ENCODE assay signal across 14 cellular contexts in genomic region chr14:67491285-67491684, GRCh38. TPM values are rescaled to one million over a fixed set of nuclear protein-coding genes. Genes with fewer than 3 reads are reported as not detected.
DNase-seq lines count a peak whose midpoint lies in the region; ATAC-seq, FAIRE-seq and TF ChIP-seq lines count a peak whose summit lies in the region.
"Had no signal": no experiment of that assay in that cellular context is flagged by ENCODE, and none has a peak within 500 bp of the region (broad histone marks: within the 10 kb centered on the region; RNA-seq: fewer than 3 reads in every experiment).

No MANE protein-coding gene starts in this region.

- TF ChIP-seq EP300 in H1 (IDR thresholded peaks at IDR 0.05; ENCODE audit: borderline replicate concordance in 1 of 2, low read depth in 2 of 2, low read length in 2 of 2): no peak

- 75% methylated on average over 3 of the region's 3 CpGs; no CpG with 5 or more reads in 1 of the 2 experiments for WGBS in H1 (ENCODE audit: extremely low coverage in 1 of 2, insufficient coverage in 1 of 2, insufficient read length in 1 of 2, insufficient replicate concordance in 2 of 2, low coverage in 1 of 2, low lambda C conversion rate in 2 of 2, missing lambda C conversion rate in 1 of 2), 2 experiments
- WGBS in H9 (ENCODE audit: extremely low coverage, insufficient read length, low lambda C conversion rate): no CpG with 5 or more reads among the region's 3 CpGs
- 91 to 96% (median 94%) methylated on average over 3 of the region's 3 CpGs for WGBS in spleen, 5 donors

- H3K23ac ChIP-seq in H1 (ENCODE audit: insufficient read length) (no peak overlapping the region), H9 (ENCODE audit: insufficient read length, low read depth, low read length) (no peak overlapping the region)

- H3K14ac ChIP-seq in H1 (ENCODE audit: insufficient read length) (no peak overlapping the region), H9 (ENCODE audit: insufficient read depth, low read length) (no peak overlapping the region)

- no peak for DNase-seq in CD8-positive, alpha-beta memory T cell
- DNase-seq in H1 (ENCODE audit: low read depth in 1 of 2, low spot score in 2 of 2) (no peak), natural killer cell (no peak), H9 (no peak), SJCRH30 (no peak), NCI-H2081 (lab: John Stamatoyannopoulos, UW) (no peak), spleen (no peak)
- DNase-seq: DMS 273 treated with DMSO at 0.1 percent for 48 hours, MM.1S, NCI-H748 treated with DMSO at 0.1 percent for 48 hours had no signal

- intact Hi-C loops in natural killer cell (cut with micrococcal nuclease) (no loop called here), spleen (cut with DNase I; ENCODE audit: low total_unique reads) (no loop called here)

- peaks cover 39 to 52% (median 39%) of the 10 kb centered on the region in 3 donors for H3K4me1 Mint-ChIP-seq in CD8-positive, alpha-beta memory T cell
- H3K4me1 Mint-ChIP-seq in natural killer cell: peaks cover 33 to 51% of the 10 kb centered on the region in 2 donors
- peaks cover 21 to 25% of the 10 kb centered on the region in 2 experiments for H3K4me1 Mint-ChIP-seq in H9

- H2AK5ac ChIP-seq in H1 (ENCODE audit: low read depth, low read length) (no peak overlapping the region; the same call in 1 of the 2 replicates), H9 (ENCODE audit: insufficient read length, low read length) (no peak overlapping the region)

- H3K27ac Mint-ChIP-seq in CD8-positive, alpha-beta memory T cell: peak overlapping the region; percentile 17 to 97 (median 64)
- H3K27ac Mint-ChIP-seq in natural killer cell (peak overlapping the region; percentile 95), H9 (no peak overlapping the region; a peak in 1 of 7 replicates)

- TF ChIP-seq CTCF in SU-DHL-6 (IDR thresholded peaks at IDR 0.05; ENCODE audit: insufficient read depth, low read length, poor library complexity, severe bottlenecking) (no peak), H1 (IDR thresholded peaks at IDR 0.05; ENCODE audit: control extremely low read depth in 1 of 3, insufficient read depth in 1 of 3, low read depth in 1 of 3, low read length in 3 of 3) (no peak), natural killer cell (IDR thresholded peaks at IDR 0.05) (no peak), H9 (conservative IDR thresholded peaks at IDR 0.05) (no peak), spleen (IDR thresholded peaks at IDR 0.05 in 8 of 11, conservative IDR thresholded peaks at IDR 0.05 in 3 of 11) (no peak)

- no peaks in the 10 kb centered on the region for H3K79me2 ChIP-seq in SU-DHL-6 (ENCODE audit: insufficient read depth, low read length)
- H3K79me2 ChIP-seq in H1 (ENCODE audit: control insufficient read depth in 1 of 2, insufficient read depth in 2 of 2, low read length in 2 of 2): no peaks in the 10 kb centered on the region
- H3K79me2 ChIP-seq in H9 (ENCODE audit: insufficient read depth, low read length): no peaks in the 10 kb centered on the region

- H3K27ac ChIP-seq in CD8-positive, alpha-beta memory T cell (ENCODE audit: low read depth, low read length): no peak overlapping the region
- H3K27ac ChIP-seq in SU-DHL-6 (ENCODE audit: low read depth, low read length) (0 out of 2 replicates have a peak overlapping the region, but pooled peaks have one; percentile 90), H1 (ENCODE audit: low read depth, low read length) (no peak overlapping the region), H9 (ENCODE audit: insufficient read length, low read depth, low read length) (no peak overlapping the region), SJCRH30 (no peak overlapping the region), spleen (peak overlapping the region in 1 of 8 donors; percentile 94)
- H3K27ac ChIP-seq: KMS-11 had no signal

- H3K56ac ChIP-seq in H1 (replicated peaks; ENCODE audit: insufficient read length, low read depth, low read length) (no peak overlapping the region), H9 (ENCODE audit: insufficient read length, low read depth, low read length) (no peak overlapping the region)

- TF ChIP-seq RAD21 in H1 (IDR thresholded peaks at IDR 0.05 in 1 of 2, conservative IDR thresholded peaks at IDR 0.05 in 1 of 2; ENCODE audit: low read depth in 2 of 2, low read length in 2 of 2): no peak

- H2BK12ac ChIP-seq in H1 (ENCODE audit: low read depth, low read length) (no peak overlapping the region), H9 (ENCODE audit: insufficient read length, low read depth, low read length) (no peak overlapping the region)

- POLR2A ChIA-PET in CD8-positive, alpha-beta memory T cell (lab: Charles Lee): no interaction called here
- POLR2A ChIA-PET in H1 (lab: Charles Lee; ENCODE audit: partially characterized antibody): interaction anchor here (1.2 to 1.4 kb wide), 2 partner anchors 18 to 50 kb away, joined by 3 to 5 read pairs; no protein-coding TSS in a partner anchor

- no peaks in the 10 kb centered on the region for H3K27me3 ChIP-seq in CD8-positive, alpha-beta memory T cell (ENCODE audit: insufficient read depth, low read length, poor library complexity, severe bottlenecking)
- H3K27me3 ChIP-seq in SU-DHL-6 (ENCODE audit: low read length) (no peaks in the 10 kb centered on the region), H1 (replicated peaks in 1 of 4; ENCODE audit: control insufficient read depth in 3 of 4, extremely low read depth in 1 of 4, insufficient read depth in 3 of 4, low read length in 3 of 4) (no peaks in the 10 kb centered on the region), H9 (ENCODE audit: insufficient read depth, low read length) (no peaks in the 10 kb centered on the region), SJCRH30 (no peaks in the 10 kb centered on the region), spleen (replicated peaks in 1 of 7) (no peaks in the 10 kb centered on the region)

- H3K9ac ChIP-seq in SU-DHL-6 (ENCODE audit: low read length) (no peak overlapping the region), H1 (replicated peaks in 1 of 4; ENCODE audit: extremely low read depth in 1 of 4, low read depth in 3 of 4, low read length in 3 of 4) (no peak overlapping the region), H9 (ENCODE audit: extremely low read depth, insufficient read length, low read length) (no peak overlapping the region)
- H3K9ac ChIP-seq: KMS-11 had no signal

- H4K91ac ChIP-seq in H1 (replicated peaks; ENCODE audit: insufficient read length, low read length): no peak overlapping the region
- no peak overlapping the region for H4K91ac ChIP-seq in H9 (ENCODE audit: insufficient read length, low read depth, low read length)

- H3K4ac ChIP-seq in H1 (replicated peaks; ENCODE audit: insufficient read length, low read depth, low read length) (no peak overlapping the region), H9 (ENCODE audit: low read depth, low read length) (no peak overlapping the region)

- no peaks in the 10 kb centered on the region for H3K9me2 ChIP-seq in SU-DHL-6 (replicated peaks; ENCODE audit: insufficient read depth, low read length)

- CTCF ChIA-PET in CD8-positive, alpha-beta memory T cell (lab: Charles Lee): interaction anchor here (1.6 kb wide), 1 partner anchor 21 kb away, joined by 4 read pairs; no protein-coding TSS in a partner anchor
- CTCF ChIA-PET in H1 (lab: Charles Lee; ENCODE audit: partially characterized antibody): interaction anchor here (0.6 to 5.7 kb wide), 13 partner anchors 9 to 171 kb away, joined by 3 to 36 read pairs (median 4); no protein-coding TSS in a partner anchor

- H4K8ac ChIP-seq in H1 (ENCODE audit: extremely low read depth, insufficient read depth, low read length) (no peak overlapping the region), H9 (replicated peaks; ENCODE audit: insufficient read length, low read depth, low read length) (no peak overlapping the region)

- TF ChIP-seq POLR2A in H1 (IDR thresholded peaks at IDR 0.05; ENCODE audit: control extremely low read depth in 1 of 2, low read depth in 2 of 2, low read length in 2 of 2) (no peak), spleen (IDR thresholded peaks at IDR 0.05) (no peak)

- no peaks in the 10 kb centered on the region for H3K27me3 Mint-ChIP-seq in CD8-positive, alpha-beta memory T cell
- H3K27me3 Mint-ChIP-seq in natural killer cell (ENCODE audit: low read depth in 2 of 2): no peaks in the 10 kb centered on the region
- peaks cover 7% of the 10 kb centered on the region; the same call in 1 of the 2 replicates for H3K27me3 Mint-ChIP-seq in H9 (ENCODE audit: low read depth)

- peaks cover 6 to 12% (median 10%) of the 10 kb centered on the region in 5 donors for H3K9me3 Mint-ChIP-seq in CD8-positive, alpha-beta memory T cell
- peaks cover 3 to 6% of the 10 kb centered on the region in 2 donors for H3K9me3 Mint-ChIP-seq in natural killer cell
- peaks cover 18 to 22% of the 10 kb centered on the region in 2 experiments for H3K9me3 Mint-ChIP-seq in H9

- no peak overlapping the region for H2BK120ac ChIP-seq in H1 (replicated peaks; ENCODE audit: low read depth, low read length)
- no peak overlapping the region for H2BK120ac ChIP-seq in H9 (ENCODE audit: low read depth, low read length, poor library complexity, severe bottlenecking)

- H4K5ac ChIP-seq in H1 (ENCODE audit: insufficient read length, low read depth, low read length): no peak overlapping the region
- no peak overlapping the region for H4K5ac ChIP-seq in H9 (ENCODE audit: insufficient read length, low read depth, low read length)

- H3K4me2 ChIP-seq in SU-DHL-6 (ENCODE audit: low read depth, low read length, poor library complexity, severe bottlenecking) (no peak overlapping the region), H1 (ENCODE audit: insufficient read depth in 1 of 2, low read depth in 2 of 2, low read length in 2 of 2) (peak overlapping the region in 1 of 2 experiments; percentile 35; a peak in 2 of 4 replicates), H9 (ENCODE audit: insufficient read depth, insufficient read length, low read length) (no peak overlapping the region)
- H3K4me2 ChIP-seq: KMS-11 had no signal

- no peak overlapping the region for H2BK20ac ChIP-seq in H1 (ENCODE audit: low read length)
- H2BK20ac ChIP-seq in H9 (ENCODE audit: low read depth, low read length, poor library complexity, severe bottlenecking): no peak overlapping the region

- FAIRE-seq in H1 (lab: Jason Lieb, UNC): no peak
- FAIRE-seq: RCC 7860 had no signal

- H3K23me2 ChIP-seq in H1 (ENCODE audit: low read depth, low read length) (no peaks in the 10 kb centered on the region), H9 (ENCODE audit: insufficient read length, low read depth, low read length, poor library complexity, severe bottlenecking) (no peaks in the 10 kb centered on the region)

- H2BK15ac ChIP-seq in H1 (ENCODE audit: low read length): no peak overlapping the region
- no peak overlapping the region for H2BK15ac ChIP-seq in H9 (ENCODE audit: low read depth, low read length)

- H3T11ph ChIP-seq in H9 (ENCODE audit: low read length): no peak overlapping the region

- H3K4me3 ChIP-seq in CD8-positive, alpha-beta memory T cell (ENCODE audit: low read length): no peak overlapping the region
- no peak overlapping the region for H3K4me3 ChIP-seq in SU-DHL-6 (ENCODE audit: insufficient read depth, low read length, poor library complexity, severe bottlenecking)
- peak overlapping the region in 2 of 4 experiments; percentile 10 to 12; a peak in 2 of 8 replicates for H3K4me3 ChIP-seq in H1 (ENCODE audit: extremely low read depth in 1 of 4, insufficient read depth in 2 of 4, low read depth in 3 of 4, low read length in 4 of 4)
- no peak overlapping the region for H3K4me3 ChIP-seq in SJCRH30
- no peak overlapping the region for H3K4me3 ChIP-seq in spleen

- H3K4me1 ChIP-seq in CD8-positive, alpha-beta memory T cell (ENCODE audit: insufficient read depth, low read length): peaks cover 26% of the 10 kb centered on the region
- H3K4me1 ChIP-seq in H1 (replicated peaks in 1 of 4; ENCODE audit: control insufficient read depth in 3 of 4, insufficient read depth in 4 of 4, low read length in 3 of 4) (peaks cover 0 to 10% (median 5%) of the 10 kb centered on the region in 4 experiments; a peak in 4 of 7 replicates), H9 (ENCODE audit: insufficient read depth, low read length) (no peaks in the 10 kb centered on the region), SJCRH30 (peaks cover 3% of the 10 kb centered on the region), spleen (peaks cover 18 to 65% (median 43%) of the 10 kb centered on the region in 6 donors)

- H2BK5ac ChIP-seq in H1 (ENCODE audit: low read depth, low read length): peak overlapping the region; percentile 80; the same call in 1 of the 2 replicates
- no peak overlapping the region for H2BK5ac ChIP-seq in H9 (ENCODE audit: insufficient read length, low read length)

- ATAC-seq in natural killer cell: no peak
- ATAC-seq: HCT116 had no signal

- peaks cover 15% of the 10 kb centered on the region; the same call in 1 of the 2 replicates for H3F3A ChIP-seq in SU-DHL-6 (ENCODE audit: insufficient read depth)

- H3K36me3 Mint-ChIP-seq in CD8-positive, alpha-beta memory T cell: peaks cover 7 to 20% (median 16%) of the 10 kb centered on the region in 3 donors
- H3K36me3 Mint-ChIP-seq in natural killer cell (no peaks in the 10 kb centered on the region), H9 (ENCODE audit: insufficient read depth in 1 of 3, low read depth in 3 of 3) (peaks cover 14 to 16% (median 15%) of the 10 kb centered on the region in 3 experiments)

- peaks cover 6% of the 10 kb centered on the region for H3K36me3 ChIP-seq in CD8-positive, alpha-beta memory T cell (ENCODE audit: insufficient read depth, low read length)
- H3K36me3 ChIP-seq in SU-DHL-6 (ENCODE audit: low read length) (0 out of 2 replicates have a peak, but pooled peaks cover 3% of the 10 kb centered on the region), H1 (ENCODE audit: control insufficient read depth in 2 of 4, insufficient read depth in 4 of 4, low read length in 3 of 4) (no peaks in the 10 kb centered on the region), SJCRH30 (no peaks in the 10 kb centered on the region), spleen (peaks cover 0 to 10% (median 6%) of the 10 kb centered on the region in 6 donors)

- no peaks in the 10 kb centered on the region for H3K79me1 ChIP-seq in H1 (ENCODE audit: low read depth, low read length)
- H3K79me1 ChIP-seq in H9 (ENCODE audit: insufficient read depth, low read depth, low read length, poor library complexity, severe bottlenecking): no peaks in the 10 kb centered on the region

- no peaks in the 10 kb centered on the region for H3K9me3 ChIP-seq in CD8-positive, alpha-beta memory T cell (ENCODE audit: low read length)
- H3K9me3 ChIP-seq in SU-DHL-6 (ENCODE audit: insufficient read depth, low read length) (peaks cover 17% of the 10 kb centered on the region; the same call in 1 of the 2 replicates), H1 (ENCODE audit: insufficient read depth in 2 of 2, low read depth in 1 of 2, low read length in 1 of 2) (no peaks in the 10 kb centered on the region), H9 (ENCODE audit: control insufficient read depth, low read depth, low read length) (peaks cover 8% of the 10 kb centered on the region), SJCRH30 (replicated peaks) (0 out of 2 replicates have a peak, but pooled peaks cover 3% of the 10 kb centered on the region), spleen (peaks cover 0 to 25% (median 18%) of the 10 kb centered on the region in 8 donors)

- no peaks in the 10 kb centered on the region for H4K20me1 ChIP-seq in SU-DHL-6 (ENCODE audit: low read depth, low read length)
- no peaks in the 10 kb centered on the region for H4K20me1 ChIP-seq in H1 (replicated peaks in 1 of 2; ENCODE audit: control insufficient read depth in 1 of 2, insufficient read depth in 2 of 2, low read length in 2 of 2)
- H4K20me1 ChIP-seq in H9 (ENCODE audit: control insufficient read depth, insufficient read depth, insufficient read length): no peaks in the 10 kb centered on the region

- no peak overlapping the region for H3K18ac ChIP-seq in H1 (ENCODE audit: extremely low read depth, low read length)
- H3K18ac ChIP-seq in H9 (ENCODE audit: insufficient read length, low read depth, low read length): no peak overlapping the region

- H2AFZ ChIP-seq in SU-DHL-6 (ENCODE audit: low read depth, low read length, severe bottlenecking) (no peak overlapping the region), H1 (ENCODE audit: low read length) (no peak overlapping the region), H9 (ENCODE audit: low read length) (no peak overlapping the region)

- peak overlapping the region in 2 of 7 donors; percentile 33 to 37 for H3K4me3 Mint-ChIP-seq in CD8-positive, alpha-beta memory T cell
- no peak overlapping the region for H3K4me3 Mint-ChIP-seq in natural killer cell
- H3K4me3 Mint-ChIP-seq in H9: no peak overlapping the region

RNA-seq across cellular contexts. Expression of gene TMEM229B, which starts 2.8 kb away (rescaled TPM):
- 1 to 10 TPM; 3.2 to 4.4 TPM for total RNA-seq in CD8-positive, alpha-beta memory T cell
- polyA plus RNA-seq in CD8-positive, alpha-beta memory T cell: 34.4 TPM
- 0.50 and 0.73 TPM in 2 replicates for total RNA-seq in H1 (2021; fragmentation: NEBNext Ultra II Directional; extraction: Animal tissue kit (Norgen Biotek cat#: 25700))
- 0.85 and 1.7 TPM in 2 replicates for polyA plus RNA-seq in H1 (2011; rRNA removed)
- 0.48 TPM for polyA plus RNA-seq in H1 (2011; cell fraction: cytosol; rRNA removed)
- polyA plus RNA-seq in H1 (2011; cell fraction: nucleus; rRNA removed): 0.74 TPM
- polyA plus RNA-seq in H1 (2012, experiment 1 of 2): 0.39 to 0.88 TPM (median 0.80 TPM) in 4 replicates
- polyA plus RNA-seq in H1 (2012, experiment 2 of 2): 0.62 TPM
- 0.73 TPM for polyA plus RNA-seq in H1 (2013, experiment 1 of 2)
- polyA plus RNA-seq in H1 (2013, experiment 2 of 2): 0.70 TPM
- polyA minus RNA-seq in H1 (2011; rRNA and poly(A)+ RNA removed): 0.54 and 0.85 TPM in 2 replicates
- 1.8 TPM for polyA minus RNA-seq in H1 (2011; cell fraction: cytosol; rRNA and poly(A)+ RNA removed)
- 1.00 TPM for polyA minus RNA-seq in H1 (2011; cell fraction: nucleus; rRNA and poly(A)+ RNA removed)
- 10 to 100 TPM; 28.3 to 51.3 (median 49.9) TPM for total RNA-seq in natural killer cell
- total RNA-seq in H9 (2021): 0.22 and 0.24 TPM in 2 replicates
- not detected in 2 replicates for total RNA-seq in SJCRH30 (2014; rRNA removed; shearing (Covaris generic))
- 10 to 100 TPM; 20.1 to 36.0 (median 29.0) TPM for total RNA-seq in spleen
- 10 to 100 TPM in 1 of 3 donors, 1 to 10 TPM in 2; 3.0 to 10.0 (median 3.4) TPM for polyA plus RNA-seq in spleen

RNA-seq across cellular contexts. Expression of gene PLEKHH1, which starts 41.8 kb away (rescaled TPM):
- total RNA-seq in CD8-positive, alpha-beta memory T cell: under 1 TPM; 0.77 to 0.86 TPM
- not detected for polyA plus RNA-seq in CD8-positive, alpha-beta memory T cell
- 27.2 and 33.3 TPM in 2 replicates for total RNA-seq in H1 (2021; fragmentation: NEBNext Ultra II Directional; extraction: Animal tissue kit (Norgen Biotek cat#: 25700))
- polyA plus RNA-seq in H1 (2011; rRNA removed): 28.3 and 33.0 TPM in 2 replicates
- 22.4 TPM for polyA plus RNA-seq in H1 (2011; cell fraction: cytosol; rRNA removed)
- 96.0 TPM for polyA plus RNA-seq in H1 (2011; cell fraction: nucleus; rRNA removed)
- polyA plus RNA-seq in H1 (2012, experiment 1 of 2): 26.9 to 35.8 TPM (median 30.8 TPM) in 4 replicates
- 8.6 TPM for polyA plus RNA-seq in H1 (2012, experiment 2 of 2)
- polyA plus RNA-seq in H1 (2013, experiment 1 of 2): 19.9 TPM
- 15.1 TPM for polyA plus RNA-seq in H1 (2013, experiment 2 of 2)
- polyA minus RNA-seq in H1 (2011; rRNA and poly(A)+ RNA removed): 32.1 and 33.8 TPM in 2 replicates
- polyA minus RNA-seq in H1 (2011; cell fraction: cytosol; rRNA and poly(A)+ RNA removed): 22.7 TPM
- polyA minus RNA-seq in H1 (2011; cell fraction: nucleus; rRNA and poly(A)+ RNA removed): 53.8 TPM
- total RNA-seq in natural killer cell: not detected
- total RNA-seq in H9 (2021): 26.9 and 35.3 TPM in 2 replicates
- total RNA-seq in SJCRH30 (2014; rRNA removed; shearing (Covaris generic)): 0.30 and 0.75 TPM in 2 replicates
- total RNA-seq in spleen: 1 to 10 TPM; 1.7 to 7.1 (median 5.0) TPM
- 1 to 10 TPM in 2 of 3 donors, under 1 TPM in 1; 0.56 to 5.1 (median 1.1) TPM for polyA plus RNA-seq in spleen

Comparison
In these comparisons a context has a peak if more than half of its experiments do, and no peak if none do; other contexts are left out.
1. H3K27ac Mint-ChIP-seq: peak in CD8-positive, alpha-beta memory T cell (8 of 8) and natural killer cell (2 of 2); none in H9 (0 of 3).